ENCODE assay signal across 2 cellular contexts in genomic region chr15:52858388-52859176, GRCh38.
TF ChIP-seq lines count a peak whose summit lies in the region.

No MANE protein-coding gene starts in this region.

TF ChIP-seq in H1, 55 proteins besides CTCF, POLR2A, EP300 and RAD21:
- no peak for TF ChIP-seq SP1 (IDR thresholded peaks at IDR 0.05; ENCODE audit: low read depth, low read length)
- TF ChIP-seq SIX5 (IDR thresholded peaks at IDR 0.05; ENCODE audit: low read depth, low read length) = no peak
- no peak for TF ChIP-seq MAFK (IDR thresholded peaks at IDR 0.05; ENCODE audit: low read depth, low read length)
- no peak for TF ChIP-seq FOSL1 (IDR thresholded peaks at IDR 0.05; ENCODE audit: insufficient read depth, low read depth, low read length)
- no peak for TF ChIP-seq CBX8 (IDR thresholded peaks at IDR 0.05; ENCODE audit: borderline replicate concordance, low read depth, low read length)
- TF ChIP-seq RXRA (IDR thresholded peaks at IDR 0.05; ENCODE audit: insufficient read depth, low read depth, low read length) = no peak
- TF ChIP-seq TAF1 (IDR thresholded peaks at IDR 0.05; ENCODE audit: low read depth, low read length) = no peak
- no peak for TF ChIP-seq EZH2 (IDR thresholded peaks at IDR 0.05; ENCODE audit: low read depth, low read length, severe bottlenecking)
- TF ChIP-seq GTF2F1 (IDR thresholded peaks at IDR 0.05; ENCODE audit: borderline replicate concordance, low read depth, low read length) = no peak

TF ChIP-seq in HEK293T, 16 proteins besides CTCF, POLR2A, EP300 and RAD21:
- TF ChIP-seq HDGF (IDR thresholded peaks at IDR 0.05; ENCODE audit: borderline replicate concordance) (no peak), SUZ12 (IDR thresholded peaks at IDR 0.05) (no peak), FOXK2 (IDR thresholded peaks at IDR 0.05) (no peak), CTBP1 (IDR thresholded peaks at IDR 0.05; ENCODE audit: borderline replicate concordance) (no peak), FOXM1 (IDR thresholded peaks at IDR 0.05; ENCODE audit: borderline replicate concordance) (no peak), L3MBTL2 (conservative IDR thresholded peaks at IDR 0.05) (no peak), ELF4 (IDR thresholded peaks at IDR 0.05) (no peak), ARNT (IDR thresholded peaks at IDR 0.05) (no peak), ZNF384 (IDR thresholded peaks at IDR 0.05) (no peak), FOXA1 (IDR thresholded peaks at IDR 0.05) (no peak), PKNOX1 (IDR thresholded peaks at IDR 0.05) (no peak), LEF1 (IDR thresholded peaks at IDR 0.05; ENCODE audit: borderline replicate concordance) (no peak), BHLHE40 (IDR thresholded peaks at IDR 0.05; ENCODE audit: borderline replicate concordance) (no peak), SP1 (IDR thresholded peaks at IDR 0.05) (no peak)
TF ChIP-seq in HEK293T: peak in this region for 0.
